28 cellular contexts compared by ENCODE assay signal in genomic region chr6:119126826-119127225, GRCh38.
"Had no signal": no experiment of that assay in that cellular context is flagged by ENCODE, and none has a peak within 500 bp of the region (broad histone marks: within the 10 kb centered on the region; RNA-seq: fewer than 3 reads in every experiment).

No MANE protein-coding gene starts in this region.

- H3K4me1 Mint-ChIP-seq: activated T-helper 17 cell treated with anti-CD3 and anti-CD28 coated beads, Interleukin-2, amount 50 U/mL, for 72 hours had no signal

- H3K36me3 Mint-ChIP-seq: activated naive CD8-positive, alpha-beta T cell; WTC11 had no signal

- H3K27me3 ChIP-seq: body of pancreas had no signal

- DNase-seq: activated CD4-positive, alpha-beta memory T cell treated with anti-CD3 and anti-CD28 coated beads, Interleukin-2, amount 10 ng/mL, durations not matched to agents 7 days and 5 days; activated CD4-positive, alpha-beta T cell treated with anti-CD3 and anti-CD28 coated beads for 1 hour; activated CD4-positive, alpha-beta T cell treated with anti-CD3 and anti-CD28 coated beads for 4 hours; activated CD4-positive, alpha-beta T cell treated with anti-CD3 and anti-CD28 coated beads, Interleukin-2, amount 10 ng/mL, durations not matched to agents 7 days and 5 days; activated CD4-positive, alpha-beta T cell treated with anti-CD3 and anti-CD28 coated beads, Interleukin-2, amount 50 U/mL, for 4 hours; activated CD8-positive, alpha-beta memory T cell treated with anti-CD3 and anti-CD28 coated beads, Interleukin-2, amount 50 U/mL, for 48 hours; activated effector memory CD4-positive, alpha-beta T cell treated with Interleukin-2 at 50 U/mL for 16 hours; activated gamma-delta T cell treated with Interleukin-2 at 50 U/mL for 16 hours; activated naive CD4-positive, alpha-beta T cell treated with anti-CD3 and anti-CD28 coated beads, Interleukin-2, amount 50 U/mL, for 16 hours; activated naive CD4-positive, alpha-beta T cell treated with Interleukin-2 at 50 U/mL for 16 hours; activated T-cell treated with anti-CD3 and anti-CD28 coated beads for 4 hours; activated T-cell treated with anti-CD3 and anti-CD28 coated beads, Interleukin-2, amount 50 U/mL, for 24 hours; activated T-cell treated with anti-CD3 and anti-CD28 coated beads, Interleukin-2, amount 50 U/mL, for 72 hours; amygdala; aorta; body of pancreas; caudate nucleus; cortex of kidney; dermis blood vessel endothelial cell; effector CD4-positive, alpha-beta T cell; effector memory CD8-positive, alpha-beta T cell; foreskin fibroblast; head of caudate nucleus; T-helper 2 cell had no signal

- H3K9me3 Mint-ChIP-seq: activated CD4-positive, alpha-beta memory T cell treated with anti-CD3 and anti-CD28 coated beads, Interleukin-2, amount 10 ng/mL, durations not matched to agents 7 days and 5 days; activated CD4-positive, alpha-beta T cell treated with anti-CD3 and anti-CD28 coated beads, Interleukin-2, amount 10 ng/mL, durations not matched to agents 7 days and 5 days; activated T-cell treated with anti-CD3 and anti-CD28 coated beads, Interleukin-2, amount 50 U/mL, for 24 hours; activated T-cell treated with anti-CD3 and anti-CD28 coated beads, Interleukin-2, amount 50 U/mL, for 72 hours; activated T-helper 17 cell treated with anti-CD3 and anti-CD28 coated beads, Interleukin-2, amount 50 U/mL, for 72 hours; effector memory CD8-positive, alpha-beta T cell had no signal

- H3K27ac ChIP-seq: body of pancreas, VCaP had no signal

- H3K9me3 ChIP-seq: body of pancreas had no signal

- H3K4me3 Mint-ChIP-seq: activated CD4-positive, alpha-beta memory T cell treated with anti-CD3 and anti-CD28 coated beads, Interleukin-2, amount 10 ng/mL, durations not matched to agents 7 days and 5 days; activated CD4-positive, alpha-beta T cell treated with anti-CD3 and anti-CD28 coated beads, Interleukin-2, amount 10 ng/mL, durations not matched to agents 7 days and 5 days; activated naive CD8-positive, alpha-beta T cell; activated T-cell treated with anti-CD3 and anti-CD28 coated beads, Interleukin-2, amount 50 U/mL, for 24 hours; activated T-cell treated with anti-CD3 and anti-CD28 coated beads, Interleukin-2, amount 50 U/mL, for 72 hours; activated T-helper 17 cell treated with anti-CD3 and anti-CD28 coated beads, Interleukin-2, amount 50 U/mL, for 72 hours; effector memory CD8-positive, alpha-beta T cell; WTC11 had no signal

- H3K27ac Mint-ChIP-seq: activated CD4-positive, alpha-beta memory T cell treated with anti-CD3 and anti-CD28 coated beads, Interleukin-2, amount 10 ng/mL, durations not matched to agents 7 days and 5 days; activated CD4-positive, alpha-beta T cell treated with anti-CD3 and anti-CD28 coated beads, Interleukin-2, amount 10 ng/mL, durations not matched to agents 7 days and 5 days; activated naive CD8-positive, alpha-beta T cell; activated T-cell treated with anti-CD3 and anti-CD28 coated beads, Interleukin-2, amount 50 U/mL, for 24 hours; activated T-cell treated with anti-CD3 and anti-CD28 coated beads, Interleukin-2, amount 50 U/mL, for 72 hours; activated T-helper 17 cell treated with anti-CD3 and anti-CD28 coated beads, Interleukin-2, amount 50 U/mL, for 72 hours; effector memory CD8-positive, alpha-beta T cell; WTC11 had no signal

- H3K4me3 ChIP-seq: body of pancreas had no signal

- H3K27me3 Mint-ChIP-seq: activated naive CD8-positive, alpha-beta T cell; activated T-cell treated with anti-CD3 and anti-CD28 coated beads, Interleukin-2, amount 50 U/mL, for 24 hours; activated T-helper 17 cell treated with anti-CD3 and anti-CD28 coated beads, Interleukin-2, amount 50 U/mL, for 72 hours; effector memory CD8-positive, alpha-beta T cell had no signal
